ENCODE assay signal across 8 cellular contexts in the genomic region with DNA sequence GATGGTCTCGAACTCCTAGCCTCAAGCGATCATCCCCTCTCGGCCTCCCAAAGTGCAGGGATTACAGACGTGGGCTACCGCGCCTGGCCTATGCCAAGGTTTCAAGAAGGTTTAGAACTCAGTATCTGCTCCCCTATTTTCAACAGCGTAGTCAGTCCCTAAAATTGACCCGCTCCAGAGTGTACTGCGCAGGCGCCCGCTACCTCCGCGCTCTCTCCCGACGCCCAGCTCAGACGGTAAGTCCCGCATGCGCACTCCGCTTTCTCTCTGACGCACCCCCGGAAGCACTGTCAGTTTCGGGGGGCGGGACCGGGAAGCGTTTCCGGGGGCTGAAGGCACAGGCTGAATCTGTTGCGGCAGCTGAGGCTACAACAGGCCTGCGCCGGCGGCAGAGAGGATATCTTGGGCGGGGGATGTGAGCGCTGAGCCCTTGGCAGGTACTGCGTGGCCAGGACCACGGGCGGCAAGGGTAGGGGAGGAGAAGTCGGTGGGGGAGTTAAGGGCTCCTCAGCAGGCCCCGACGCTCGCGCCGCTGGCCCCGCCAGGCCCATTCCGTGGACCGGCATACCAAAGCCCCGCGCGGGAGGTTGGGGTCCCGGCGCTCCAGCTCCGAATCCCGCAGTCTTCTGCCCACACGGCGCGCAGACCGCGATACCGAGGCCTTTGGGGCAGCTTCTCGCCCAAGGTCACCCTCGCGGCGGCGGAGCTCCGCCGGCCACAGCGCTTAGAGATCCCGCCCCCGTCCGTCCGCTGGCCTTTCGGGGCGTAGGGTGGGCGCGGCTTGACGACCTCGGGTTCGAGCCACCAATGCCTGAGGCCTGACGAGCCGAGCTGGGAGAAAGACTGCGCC. TPM values are rescaled to one million over a fixed set of nuclear protein-coding genes. Genes with fewer than 3 reads are reported as not detected.
DNase-seq lines count a peak whose midpoint lies in the region; ATAC-seq and TF ChIP-seq lines count a peak whose summit lies in the region.

A gene with protein sequence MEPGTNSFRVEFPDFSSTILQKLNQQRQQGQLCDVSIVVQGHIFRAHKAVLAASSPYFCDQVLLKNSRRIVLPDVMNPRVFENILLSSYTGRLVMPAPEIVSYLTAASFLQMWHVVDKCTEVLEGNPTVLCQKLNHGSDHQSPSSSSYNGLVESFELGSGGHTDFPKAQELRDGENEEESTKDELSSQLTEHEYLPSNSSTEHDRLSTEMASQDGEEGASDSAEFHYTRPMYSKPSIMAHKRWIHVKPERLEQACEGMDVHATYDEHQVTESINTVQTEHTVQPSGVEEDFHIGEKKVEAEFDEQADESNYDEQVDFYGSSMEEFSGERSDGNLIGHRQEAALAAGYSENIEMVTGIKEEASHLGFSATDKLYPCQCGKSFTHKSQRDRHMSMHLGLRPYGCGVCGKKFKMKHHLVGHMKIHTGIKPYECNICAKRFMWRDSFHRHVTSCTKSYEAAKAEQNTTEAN (plus strand): TSS at position 345 of the 850 bp plus-strand sequence. CDS start 27,470 bp downstream, outside the sequence.

- ATAC-seq in GM19035 (IDR thresholded peaks at IDR 0.05; ENCODE audit: unreplicated experiment) (peak; percentile 82), HG03342 (IDR thresholded peaks at IDR 0.05; ENCODE audit: unreplicated experiment) (peak; percentile 60)
- ATAC-seq in activated CD4-positive, CD25-positive, alpha-beta regulatory T cell treated with anti-CD3 and anti-CD28 coated beads, Interleukin-2, amount 50 U/mL, for 24 hours, result peak; percentile 73 to 78
- ATAC-seq in central memory CD8-positive, alpha-beta T cell (replicated peaks; ENCODE audit: extremely low read depth, poor library complexity, severe bottlenecking), result peak; percentile 83

- no peak for TF ChIP-seq CTCF in AG09319 (IDR thresholded peaks at IDR 0.05; ENCODE audit: low read depth, low read length)

- DNase-seq in AG09319 (ENCODE audit: extremely low read depth, low read depth) (peak; percentile 88), NCI-H460 (ENCODE audit: extremely low read depth, low read depth) (peak; percentile 97), iris pigment epithelial cell (ENCODE audit: low read depth) (peak; percentile 94)
- peak; percentile 97 for DNase-seq in central memory CD8-positive, alpha-beta T cell (ENCODE audit: low spot score in 2 of 2)
- peak; percentile 93 to 98 for DNase-seq in stimulated activated CD4-positive, alpha-beta T cell treated with anti-CD3 and anti-CD28 coated beads, Interleukin-12 subunit alpha, Interleukin-12 subunit beta, amount 100 ng/mL, for 24 hours (ENCODE audit: low read depth in 2 of 2)

- peaks cover 29% of the 10 kb centered on the region for H3K36me3 Mint-ChIP-seq in central memory CD8-positive, alpha-beta T cell (ENCODE audit: insufficient read depth)

- peak within 1 kb of the TSS; percentile 90 for H3K4me3 Mint-ChIP-seq in central memory CD8-positive, alpha-beta T cell

- H3K27ac Mint-ChIP-seq in central memory CD8-positive, alpha-beta T cell (ENCODE audit: low read depth), result peak within 1 kb of the TSS; percentile 97

- no peaks in the 10 kb centered on the region for H3K9me3 Mint-ChIP-seq in central memory CD8-positive, alpha-beta T cell

- H3K27me3 Mint-ChIP-seq in central memory CD8-positive, alpha-beta T cell, result no peaks in the 10 kb centered on the region

- H3K4me1 Mint-ChIP-seq in central memory CD8-positive, alpha-beta T cell, result peaks cover 42% of the 10 kb centered on the region

RNA-seq across cellular contexts. Expression of the gene that starts here (rescaled TPM):
- 8.0 and 30.6 TPM in 2 replicates for total RNA-seq in NCI-H460 (2014; rRNA removed; shearing (Covaris generic))
- 9.2 and 11.1 TPM in 2 replicates for polyA plus RNA-seq in NCI-H460 (2014; cell fraction: nucleus; rRNA removed)

Comparison
In these comparisons a context has a peak if more than half of its experiments do, and no peak if none do; other contexts are left out.
1. Peak in every context shown above with its lines: DNase-seq and ATAC-seq.